Comparison of ENCODE assay signal across 8 cellular contexts in genomic region chr7:127504715-127505114, GRCh38.
DNase-seq lines count a peak whose midpoint lies in the region; ATAC-seq and TF ChIP-seq lines count a peak whose summit lies in the region.

No MANE protein-coding gene starts in this region.

- H3K36me3 Mint-ChIP-seq in H9 (ENCODE audit: insufficient read depth in 1 of 3, low read depth in 3 of 3): no peaks in the 10 kb centered on the region

- TF ChIP-seq CTCF in BE2C (IDR thresholded peaks at IDR 0.05; ENCODE audit: low read depth, low read length): peak; percentile 79
- TF ChIP-seq CTCF in H9 (conservative IDR thresholded peaks at IDR 0.05): peak; percentile 89
- peak; percentile 52 for TF ChIP-seq CTCF in foreskin fibroblast (IDR thresholded peaks at IDR 0.05; ENCODE audit: low read depth, low read length)
- TF ChIP-seq CTCF in uterus (IDR thresholded peaks at IDR 0.05): peak in 1 of 4 experiments; percentile 32

- no peak overlapping the region for H3K56ac ChIP-seq in H9 (ENCODE audit: insufficient read length, low read depth, low read length)

- no peak overlapping the region for H3K4me2 ChIP-seq in H9 (ENCODE audit: insufficient read depth, insufficient read length, low read length)

- H4K8ac ChIP-seq in H9 (replicated peaks; ENCODE audit: insufficient read length, low read depth, low read length): no peak overlapping the region

- no peak overlapping the region for H2BK12ac ChIP-seq in H9 (ENCODE audit: insufficient read length, low read depth, low read length)

- no peaks in the 10 kb centered on the region for H3K36me3 ChIP-seq in BE2C
- H3K36me3 ChIP-seq in uterus: no peaks in the 10 kb centered on the region

- H2BK15ac ChIP-seq in H9 (ENCODE audit: low read depth, low read length): no peak overlapping the region

- H2BK120ac ChIP-seq in H9 (ENCODE audit: low read depth, low read length, poor library complexity, severe bottlenecking): no peak overlapping the region

- no peak overlapping the region for H3K4ac ChIP-seq in H9 (ENCODE audit: low read depth, low read length)

- no peak overlapping the region for H3T11ph ChIP-seq in H9 (ENCODE audit: low read length)

- no peak overlapping the region for H3K27ac Mint-ChIP-seq in H9

- H2BK5ac ChIP-seq in H9 (ENCODE audit: insufficient read length, low read length): no peak overlapping the region

- H3K18ac ChIP-seq in H9 (ENCODE audit: insufficient read length, low read depth, low read length): no peak overlapping the region

- H3K9me3 ChIP-seq in BE2C: no peaks in the 10 kb centered on the region
- H3K9me3 ChIP-seq in H9 (ENCODE audit: control insufficient read depth, low read depth, low read length): no peaks in the 10 kb centered on the region
- no peaks in the 10 kb centered on the region for H3K9me3 ChIP-seq in uterus

- no peak overlapping the region for H4K5ac ChIP-seq in H9 (ENCODE audit: insufficient read length, low read depth, low read length)

- H3K14ac ChIP-seq in H9 (ENCODE audit: insufficient read depth, low read length): no peak overlapping the region

- H3K79me2 ChIP-seq in H9 (ENCODE audit: insufficient read depth, low read length): no peaks in the 10 kb centered on the region

- peaks cover 28% of the 10 kb centered on the region for H3K27me3 Mint-ChIP-seq in H9 (ENCODE audit: low read depth)

- no peak overlapping the region for H3K4me3 ChIP-seq in BE2C (ENCODE audit: low read depth, low read length)
- H3K4me3 ChIP-seq in foreskin fibroblast (ENCODE audit: low read depth in 1 of 2, low read length in 2 of 2): no peak overlapping the region
- H3K4me3 ChIP-seq in uterus: no peak overlapping the region

- H3K23ac ChIP-seq in H9 (ENCODE audit: insufficient read length, low read depth, low read length): no peak overlapping the region

- WGBS in H9 (ENCODE audit: extremely low coverage, insufficient read length, low lambda C conversion rate): no CpG with 5 or more reads among the region's 4 CpGs

- no peak overlapping the region for H2BK20ac ChIP-seq in H9 (ENCODE audit: low read depth, low read length, poor library complexity, severe bottlenecking)

- H3K9ac ChIP-seq in H9 (ENCODE audit: extremely low read depth, insufficient read length, low read length): no peak overlapping the region

- H2AFZ ChIP-seq in H9 (ENCODE audit: low read length): no peak overlapping the region

- H2AK5ac ChIP-seq in H9 (ENCODE audit: insufficient read length, low read length): no peak overlapping the region

- TF ChIP-seq POLR2A in uterus (IDR thresholded peaks at IDR 0.05): no peak

- DNase-seq in BE2C (peak; percentile 49), H9 (peak; percentile 72), UCSD-AML1 (lab: John Stamatoyannopoulos, UW; ENCODE audit: unreplicated experiment) (peak; percentile 8), foreskin fibroblast (peak in 1 of 2 donors; percentile 8), uterus (no peak)
- peak; percentile 12 for DNase-seq in stimulated activated CD8-positive, alpha-beta memory T cell treated with anti-CD3 and anti-CD28 coated beads, Interleukin-7, amount 100 ng/mL, for 24 hours (ENCODE audit: low read depth)

- H4K20me1 ChIP-seq in H9 (ENCODE audit: control insufficient read depth, insufficient read depth, insufficient read length): no peaks in the 10 kb centered on the region

- no peaks in the 10 kb centered on the region for H3K79me1 ChIP-seq in H9 (ENCODE audit: insufficient read depth, low read depth, low read length, poor library complexity, severe bottlenecking)

- intact Hi-C loops in uterus (cut with DNase I; ENCODE audit: low total_unique reads): no loop called here

- H3K27me3 ChIP-seq in BE2C: peaks cover 17% of the 10 kb centered on the region
- no peaks in the 10 kb centered on the region for H3K27me3 ChIP-seq in H9 (ENCODE audit: insufficient read depth, low read length)
- no peaks in the 10 kb centered on the region for H3K27me3 ChIP-seq in uterus

- no peak overlapping the region for H3K27ac ChIP-seq in H9 (ENCODE audit: insufficient read length, low read depth, low read length)
- H3K27ac ChIP-seq in uterus: no peak overlapping the region

- peaks cover 0 to 3% of the 10 kb centered on the region in 2 experiments; a peak in 1 of 4 replicates for H3K4me1 Mint-ChIP-seq in H9

- H3K9me3 Mint-ChIP-seq in H9: peaks cover 0 to 2% of the 10 kb centered on the region in 2 experiments; a peak in 1 of 5 replicates

- no peak for ATAC-seq in GM19351 (IDR thresholded peaks at IDR 0.05; ENCODE audit: unreplicated experiment)
- no peak for ATAC-seq in GM19397 (IDR thresholded peaks at IDR 0.05; ENCODE audit: unreplicated experiment)

- no peak overlapping the region for H4K91ac ChIP-seq in H9 (ENCODE audit: insufficient read length, low read depth, low read length)

- H3K4me3 Mint-ChIP-seq in H9: no peak overlapping the region

- H3K4me1 ChIP-seq in BE2C (no peaks in the 10 kb centered on the region), H9 (ENCODE audit: insufficient read depth, low read length) (no peaks in the 10 kb centered on the region), uterus (no peaks in the 10 kb centered on the region)

- no peaks in the 10 kb centered on the region for H3K23me2 ChIP-seq in H9 (ENCODE audit: insufficient read length, low read depth, low read length, poor library complexity, severe bottlenecking)

Comparison
In these comparisons a context has a peak if more than half of its experiments do, and no peak if none do; other contexts are left out.
1. DNase-seq: peak in BE2C (single experiment), H9 (single experiment), UCSD-AML1 (single experiment) and stimulated activated CD8-positive, alpha-beta memory T cell treated with anti-CD3 and anti-CD28 coated beads, Interleukin-7, amount 100 ng/mL, for 24 hours (single experiment); none in uterus (0 of 2).